In genomic region chr2:219057709-219058540, GRCh38 we compare ENCODE assay signal across 8 cellular contexts. TPM values are rescaled to one million over a fixed set of nuclear protein-coding genes. Genes with fewer than 3 reads are reported as not detected.
A peak's percentile ranks its signal among the peaks of the same experiment; 100 is the strongest.
DNase-seq lines count a peak whose midpoint lies in the region; ATAC-seq and TF ChIP-seq lines count a peak whose summit lies in the region.

No MANE protein-coding gene starts in this region.

- peaks cover 50 to 75% (median 53%) of the 10 kb centered on the region in 5 donors for H3K27me3 Mint-ChIP-seq in naive thymus-derived CD4-positive, alpha-beta T cell

- peaks cover 2% of the 10 kb centered on the region; the same call in 1 of the 2 replicates for H3K4me1 ChIP-seq in BE2C
- H3K4me1 ChIP-seq in esophagus squamous epithelium: peaks cover 34 to 46% (median 40%) of the 10 kb centered on the region in 3 donors
- peaks cover 3 to 27% of the 10 kb centered on the region in 2 donors for H3K4me1 ChIP-seq in naive thymus-derived CD4-positive, alpha-beta T cell (ENCODE audit: control insufficient read depth in 2 of 2, insufficient read depth in 2 of 2, low read length in 2 of 2)

- 0% methylated on average over 2 of the region's 52 CpGs; no CpG with 5 or more reads in 1 of the 2 donors for WGBS in esophagus squamous epithelium, 2 donors

- CTCF ChIA-PET in naive thymus-derived CD4-positive, alpha-beta T cell (lab: Charles Lee): interaction anchor here (0.6 to 4.9 kb wide), 13 partner anchors 10 to 242 kb away, joined by 3 to 43 read pairs (median 5); partner anchors contain the start of genes CFAP65 and PRKAG3

- no peaks in the 10 kb centered on the region for H3K9me3 Mint-ChIP-seq in naive thymus-derived CD4-positive, alpha-beta T cell
- no peaks in the 10 kb centered on the region for H3K9me3 Mint-ChIP-seq in stimulated activated effector memory CD8-positive, alpha-beta T cell treated with anti-CD3 and anti-CD28 coated beads, Interleukin-12 subunit alpha, Interleukin-12 subunit beta, amount 100 ng/mL, for 72 hours

- POLR2A ChIA-PET in naive thymus-derived CD4-positive, alpha-beta T cell (lab: Charles Lee): interaction anchor here (0.7 kb wide), 1 partner anchor 101 kb away, joined by 3 read pairs; no protein-coding TSS in a partner anchor

- DNase-seq in BE2C (peak; percentile 88), NOMO-1 treated with dmso at 0.1 percent for 144 hours (lab: John Stamatoyannopoulos, UW; ENCODE audit: unreplicated experiment) (peak; percentile 67), activated T-cell treated with anti-CD3 and anti-CD28 coated beads for 24 hours (ENCODE audit: low read depth) (peak; percentile 69), esophagus squamous epithelium (lab: John Stamatoyannopoulos, UW) (no peak)
- DNase-seq in naive thymus-derived CD4-positive, alpha-beta T cell: peak; percentile 45 to 82 (median 68)
- peak; percentile 72 to 90 for DNase-seq in stimulated activated effector memory CD8-positive, alpha-beta T cell treated with anti-CD3 and anti-CD28 coated beads, Interleukin-12 subunit alpha, Interleukin-12 subunit beta, amount 100 ng/mL, for 72 hours (ENCODE audit: low spot score in 2 of 2)

- H3K9me3 ChIP-seq in BE2C (no peaks in the 10 kb centered on the region), esophagus squamous epithelium (no peaks in the 10 kb centered on the region)
- no peaks in the 10 kb centered on the region for H3K9me3 ChIP-seq in naive thymus-derived CD4-positive, alpha-beta T cell (ENCODE audit: control insufficient read depth in 2 of 3, low read length in 3 of 3)

- peak overlapping the region; percentile 40 to 82 (median 57) for H3K4me3 Mint-ChIP-seq in naive thymus-derived CD4-positive, alpha-beta T cell
- H3K4me3 Mint-ChIP-seq in stimulated activated effector memory CD8-positive, alpha-beta T cell treated with anti-CD3 and anti-CD28 coated beads, Interleukin-12 subunit alpha, Interleukin-12 subunit beta, amount 100 ng/mL, for 72 hours: peak overlapping the region; percentile 48

- peaks cover 0 to 5% (median 0%) of the 10 kb centered on the region in 5 donors for H3K36me3 Mint-ChIP-seq in naive thymus-derived CD4-positive, alpha-beta T cell
- H3K36me3 Mint-ChIP-seq in stimulated activated effector memory CD8-positive, alpha-beta T cell treated with anti-CD3 and anti-CD28 coated beads, Interleukin-12 subunit alpha, Interleukin-12 subunit beta, amount 100 ng/mL, for 72 hours: no peaks in the 10 kb centered on the region

- H3K27me3 ChIP-seq in BE2C: peaks cover 68% of the 10 kb centered on the region
- peaks cover 15 to 98% (median 43%) of the 10 kb centered on the region in 4 donors for H3K27me3 ChIP-seq in esophagus squamous epithelium
- H3K27me3 ChIP-seq in naive thymus-derived CD4-positive, alpha-beta T cell (ENCODE audit: control insufficient read depth in 2 of 2, insufficient read depth in 2 of 2, low read length in 2 of 2): peaks cover 15 to 16% of the 10 kb centered on the region in 2 donors

- peak; percentile 86 for TF ChIP-seq CTCF in BE2C (IDR thresholded peaks at IDR 0.05; ENCODE audit: low read depth, low read length)
- peak; percentile 63 to 92 (median 81) for TF ChIP-seq CTCF in esophagus squamous epithelium (IDR thresholded peaks at IDR 0.05)

- TF ChIP-seq POLR2A in esophagus squamous epithelium (IDR thresholded peaks at IDR 0.05): no peak

- H3K27ac Mint-ChIP-seq in naive thymus-derived CD4-positive, alpha-beta T cell: no peak overlapping the region
- H3K27ac Mint-ChIP-seq in stimulated activated effector memory CD8-positive, alpha-beta T cell treated with anti-CD3 and anti-CD28 coated beads, Interleukin-12 subunit alpha, Interleukin-12 subunit beta, amount 100 ng/mL, for 72 hours: no peak overlapping the region

- peak; percentile 96 for ATAC-seq in GM19351 (IDR thresholded peaks at IDR 0.05; ENCODE audit: unreplicated experiment)
- peak; percentile 75 for ATAC-seq in HG03521 (IDR thresholded peaks at IDR 0.05; ENCODE audit: unreplicated experiment)
- ATAC-seq in naive thymus-derived CD4-positive, alpha-beta T cell: peak; percentile 94
- peak; percentile 89 for ATAC-seq in stimulated activated effector memory CD8-positive, alpha-beta T cell treated with anti-CD3 and anti-CD28 coated beads, Interleukin-12 subunit alpha, Interleukin-12 subunit beta, amount 100 ng/mL, for 72 hours

- peak overlapping the region; percentile 31 for H3K4me3 ChIP-seq in BE2C (ENCODE audit: low read depth, low read length)
- H3K4me3 ChIP-seq in esophagus squamous epithelium: peak overlapping the region in 2 of 4 donors; percentile 8 to 39
- peak overlapping the region; percentile 27 for H3K4me3 ChIP-seq in naive thymus-derived CD4-positive, alpha-beta T cell (ENCODE audit: low read length)

- intact Hi-C loops in esophagus squamous epithelium (cut with DNase I): loop anchor here (5.0 to 10.0 kb wide), 2 partner anchors 94 to 247 kb away; partner anchors contain the start of gene PTPRN
- intact Hi-C loops in naive thymus-derived CD4-positive, alpha-beta T cell (cut with micrococcal nuclease): loop anchor here (1.0 to 5.0 kb wide), 9 partner anchors 29 to 294 kb away; no protein-coding TSS in a partner anchor

- H3K4me1 Mint-ChIP-seq in naive thymus-derived CD4-positive, alpha-beta T cell: peaks cover 8 to 22% (median 16%) of the 10 kb centered on the region in 7 donors
- H3K4me1 Mint-ChIP-seq in stimulated activated effector memory CD8-positive, alpha-beta T cell treated with anti-CD3 and anti-CD28 coated beads, Interleukin-12 subunit alpha, Interleukin-12 subunit beta, amount 100 ng/mL, for 72 hours: peaks cover 12% of the 10 kb centered on the region

- H3K36me3 ChIP-seq in BE2C: no peaks in the 10 kb centered on the region
- H3K36me3 ChIP-seq in esophagus squamous epithelium: no peaks in the 10 kb centered on the region
- H3K36me3 ChIP-seq in naive thymus-derived CD4-positive, alpha-beta T cell (ENCODE audit: control insufficient read depth in 2 of 3, insufficient read depth in 3 of 3, low read length in 3 of 3): no peaks in the 10 kb centered on the region

- H3K27ac ChIP-seq in esophagus squamous epithelium: no peak overlapping the region
- no peak overlapping the region for H3K27ac ChIP-seq in naive thymus-derived CD4-positive, alpha-beta T cell (ENCODE audit: low read depth, low read length)

RNA-seq across cellular contexts. Expression of gene IHH, which starts 2.8 kb away (rescaled TPM):
- polyA plus RNA-seq in BE2C (2012; ENCODE audit: insufficient read depth, insufficient read length, low read depth): not detected
- total RNA-seq in esophagus squamous epithelium: under 1 TPM in 1 of 4 donors, not detected in 3; 0.38 TPM
- total RNA-seq in naive thymus-derived CD4-positive, alpha-beta T cell: under 1 TPM in 2 of 5 experiments, not detected in 3; 0.17 to 0.24 TPM
- not detected for polyA plus RNA-seq in naive thymus-derived CD4-positive, alpha-beta T cell

RNA-seq across cellular contexts. Expression of gene CFAP65, which starts 16.6 kb away (rescaled TPM):
- polyA plus RNA-seq in BE2C (2012; ENCODE audit: insufficient read depth, insufficient read length, low read depth): 1.1 TPM
- under 1 TPM in 1 of 4 donors, not detected in 3; 0.19 TPM for total RNA-seq in esophagus squamous epithelium
- total RNA-seq in naive thymus-derived CD4-positive, alpha-beta T cell: not detected
- not detected for polyA plus RNA-seq in naive thymus-derived CD4-positive, alpha-beta T cell
